Comparison of ENCODE assay signal across 8 cellular contexts in genomic region chr12:62192486-62193250, GRCh38.
DNase-seq lines count a peak whose midpoint lies in the region; ATAC-seq and TF ChIP-seq lines count a peak whose summit lies in the region.

No MANE protein-coding gene starts in this region.

- no peak overlapping the region for H3K27ac ChIP-seq in RWPE2 (ENCODE audit: poor library complexity, severe bottlenecking)

- no peak overlapping the region for H3K27ac Mint-ChIP-seq in activated naive CD8-positive, alpha-beta T cell treated with anti-CD3 and anti-CD28 coated beads for 36 hours
- no peak overlapping the region for H3K27ac Mint-ChIP-seq in osteocyte (ENCODE audit: unreplicated experiment)

- peak; percentile 82 for ATAC-seq in RWPE2 (ENCODE audit: low read depth)
- peak; percentile 97 for ATAC-seq in Right ventricle myocardium superior (ENCODE audit: poor library complexity)

- peak overlapping the region; percentile 78 for H3K4me3 Mint-ChIP-seq in activated naive CD8-positive, alpha-beta T cell treated with anti-CD3 and anti-CD28 coated beads for 36 hours
- H3K4me3 Mint-ChIP-seq in osteocyte (ENCODE audit: unreplicated experiment): peak overlapping the region; percentile 74

- intact Hi-C loops in Right ventricle myocardium superior (cut with DNase I) (no loop called here), posterior vena cava (cut with DNase I) (no loop called here)

- peaks cover 40% of the 10 kb centered on the region for H3K27me3 Mint-ChIP-seq in activated naive CD8-positive, alpha-beta T cell treated with anti-CD3 and anti-CD28 coated beads for 36 hours
- peaks cover 82% of the 10 kb centered on the region for H3K27me3 Mint-ChIP-seq in osteocyte (ENCODE audit: unreplicated experiment)

- peaks cover 25% of the 10 kb centered on the region for H3K27me3 ChIP-seq in MG63
- peaks cover 55% of the 10 kb centered on the region for H3K27me3 ChIP-seq in RWPE2 (ENCODE audit: insufficient read depth, poor library complexity, severe bottlenecking)

- H3K36me3 ChIP-seq in MG63: no peaks in the 10 kb centered on the region
- H3K36me3 ChIP-seq in RWPE2 (ENCODE audit: low read depth): no peaks in the 10 kb centered on the region

- H3K4me3 ChIP-seq in GM12864 (ENCODE audit: low read depth, low read length) (no peak overlapping the region), HFF-Myc (replicated peaks; ENCODE audit: low read depth, low read length) (peak overlapping the region; percentile 21), MG63 (no peak overlapping the region), RWPE2 (ENCODE audit: severe bottlenecking) (no peak overlapping the region)

- H3K9me3 Mint-ChIP-seq in activated naive CD8-positive, alpha-beta T cell treated with anti-CD3 and anti-CD28 coated beads for 36 hours: no peaks in the 10 kb centered on the region
- peaks cover 5% of the 10 kb centered on the region for H3K9me3 Mint-ChIP-seq in osteocyte (ENCODE audit: unreplicated experiment)

- peak; percentile 71 for TF ChIP-seq CTCF in GM12864 (IDR thresholded peaks at IDR 0.05; ENCODE audit: low read depth, low read length, missing control alignments)
- TF ChIP-seq CTCF in HFF-Myc (IDR thresholded peaks at IDR 0.05; ENCODE audit: low read depth, low read length, missing control alignments): peak; percentile 65
- peak; percentile 71 for TF ChIP-seq CTCF in RWPE2 (IDR thresholded peaks at IDR 0.05; ENCODE audit: poor library complexity, severe bottlenecking)
- TF ChIP-seq CTCF in osteocyte (IDR thresholded peaks at IDR 0.05): peak; percentile 82

- no peaks in the 10 kb centered on the region for H3K36me3 Mint-ChIP-seq in activated naive CD8-positive, alpha-beta T cell treated with anti-CD3 and anti-CD28 coated beads for 36 hours
- no peaks in the 10 kb centered on the region for H3K36me3 Mint-ChIP-seq in osteocyte (ENCODE audit: unreplicated experiment)

- peaks cover 26% of the 10 kb centered on the region for H3K4me1 ChIP-seq in RWPE2 (ENCODE audit: insufficient read depth, poor library complexity, severe bottlenecking)

- H3K4me1 Mint-ChIP-seq in activated naive CD8-positive, alpha-beta T cell treated with anti-CD3 and anti-CD28 coated beads for 36 hours: peaks cover 19% of the 10 kb centered on the region
- H3K4me1 Mint-ChIP-seq in osteocyte (ENCODE audit: unreplicated experiment): peaks cover 23% of the 10 kb centered on the region

- H3K9me3 ChIP-seq in MG63: no peaks in the 10 kb centered on the region
- no peaks in the 10 kb centered on the region for H3K9me3 ChIP-seq in RWPE2 (ENCODE audit: severe bottlenecking)

- DNase-seq in GM12864 (ENCODE audit: low read depth) (peak; percentile 16), HFF-Myc (ENCODE audit: extremely low read depth, low read depth) (peak; percentile 61), MG63 (peak; percentile 50), RWPE2 (ENCODE audit: low spot score) (no peak), Right ventricle myocardium superior (peak; percentile 48), osteocyte (ENCODE audit: extremely low spot score, unreplicated experiment) (no peak), posterior vena cava (ENCODE audit: low spot score) (no peak)
- DNase-seq in activated naive CD8-positive, alpha-beta T cell treated with anti-CD3 and anti-CD28 coated beads for 36 hours: peak; percentile 35

Comparison
In these comparisons a context has a peak if more than half of its experiments do, and no peak if none do; other contexts are left out.
1. DNase-seq: peak in GM12864 (single experiment), HFF-Myc (single experiment), MG63 (single experiment), activated naive CD8-positive, alpha-beta T cell treated with anti-CD3 and anti-CD28 coated beads for 36 hours (single experiment) and Right ventricle myocardium superior (single experiment); none in RWPE2 (single experiment), osteocyte (single experiment) and posterior vena cava (single experiment).
2. Peak in every context shown above with its lines, with median percentiles within 50 percentile points of each other: CTCF ChIP-seq.